1 cellular context compared by ENCODE assay signal in genomic region chr4:158168606-158169005, GRCh38.
TF ChIP-seq lines count a peak whose summit lies in the region.

No MANE protein-coding gene starts in this region.

TF ChIP-seq in endothelial cell of umbilical vein, 7 proteins besides CTCF, POLR2A, EP300 and RAD21:
- TF ChIP-seq JUN (IDR thresholded peaks at IDR 0.05; ENCODE audit: borderline replicate concordance, insufficient read depth, insufficient read length, low read depth) (no peak), EZH2 (IDR thresholded peaks at IDR 0.05; ENCODE audit: borderline replicate concordance, low read depth, low read length, severe bottlenecking) (no peak), GATA2 (IDR thresholded peaks at IDR 0.05; ENCODE audit: insufficient read depth, insufficient read length, low read depth, low read length) (no peak)
